Comparison of ENCODE assay signal across 23 cellular contexts in the genomic region with DNA sequence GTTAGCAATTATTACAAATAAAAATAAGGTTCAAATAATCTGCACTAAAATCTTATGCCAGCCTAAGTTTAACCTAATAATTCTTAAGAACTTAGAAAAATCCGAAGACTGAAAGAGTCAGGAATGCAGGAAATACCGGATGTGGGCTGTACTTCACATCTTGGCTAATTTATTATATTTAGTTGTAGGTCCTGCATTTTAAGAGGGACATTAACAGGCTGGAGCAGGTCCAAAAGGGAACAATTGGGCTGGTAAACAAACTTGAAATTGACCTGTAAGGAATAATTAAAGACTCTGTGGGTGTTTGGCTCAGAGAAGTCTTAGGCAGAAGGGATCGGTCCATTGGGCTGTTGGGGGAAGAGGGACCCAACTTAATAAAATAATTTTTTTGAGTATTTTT. TPM values are rescaled to one million over a fixed set of nuclear protein-coding genes. Genes with fewer than 3 reads are reported as not detected.
DNase-seq lines count a peak whose midpoint lies in the region; ATAC-seq and TF ChIP-seq lines count a peak whose summit lies in the region.
"Had no signal": no experiment of that assay in that cellular context is flagged by ENCODE, and none has a peak within 500 bp of the region (broad histone marks: within the 10 kb centered on the region; RNA-seq: fewer than 3 reads in every experiment).

No MANE protein-coding gene starts in this region.

- ATAC-seq in foreskin keratinocyte (no peak), body of pancreas (no peak)
- ATAC-seq: activated CD4-positive, alpha-beta T cell treated with anti-CD3 and anti-CD28 coated beads for 36 hours; HepG2; left ventricle myocardium superior; Right ventricle myocardium inferior; T-cell had no signal

- no peak for TF ChIP-seq EP300 in esophagus muscularis mucosa (IDR thresholded peaks at IDR 0.05)

- WGBS in esophagus muscularis mucosa = 57% methylated on average over 3 of the region's 3 CpGs
- WGBS in body of pancreas, 2 donors = 54 to 55% methylated on average over 3 of the region's 3 CpGs

- H3K36me3 ChIP-seq in esophagus muscularis mucosa = no peaks in the 10 kb centered on the region
- no peaks in the 10 kb centered on the region for H3K36me3 ChIP-seq in body of pancreas (replicated peaks in 1 of 2; ENCODE audit: insufficient read depth in 1 of 2, low read depth in 2 of 2)
- H3K36me3 ChIP-seq: colonic mucosa had no signal

- TF ChIP-seq CTCF in AG10803 (conservative IDR thresholded peaks at IDR 0.05; ENCODE audit: low read length) = no peak
- no peak for TF ChIP-seq CTCF in esophagus muscularis mucosa (IDR thresholded peaks at IDR 0.05)
- no peak for TF ChIP-seq CTCF in foreskin keratinocyte (conservative IDR thresholded peaks at IDR 0.05)
- no peak for TF ChIP-seq CTCF in body of pancreas (IDR thresholded peaks at IDR 0.05)

- H3K27ac ChIP-seq in esophagus muscularis mucosa (replicated peaks in 1 of 4) (no peak overlapping the region), foreskin keratinocyte (no peak overlapping the region), body of pancreas (no peak overlapping the region)
- H3K27ac ChIP-seq: colonic mucosa had no signal

- H3K27me3 ChIP-seq in esophagus muscularis mucosa (no peaks in the 10 kb centered on the region), foreskin keratinocyte (no peaks in the 10 kb centered on the region), body of pancreas (no peaks in the 10 kb centered on the region)
- H3K27me3 ChIP-seq: colonic mucosa had no signal

- H3K4me1 ChIP-seq in esophagus muscularis mucosa (peaks cover 0 to 6% (median 5%) of the 10 kb centered on the region in 4 donors), foreskin keratinocyte (no peaks in the 10 kb centered on the region), body of pancreas (no peaks in the 10 kb centered on the region)
- H3K4me1 ChIP-seq: colonic mucosa had no signal

- TF ChIP-seq POLR2A in esophagus muscularis mucosa (IDR thresholded peaks at IDR 0.05; ENCODE audit: low read depth) = no peak
- TF ChIP-seq POLR2A in body of pancreas (IDR thresholded peaks at IDR 0.05) = no peak

- intact Hi-C loops in esophagus muscularis mucosa (cut with DNase I) = no loop called here
- intact Hi-C loops in body of pancreas (cut with DNase I) = no loop called here

- DNase-seq in AG10803 (ENCODE audit: low read depth) = peak; percentile 27
- peak; percentile 11 for DNase-seq in GM03348 (ENCODE audit: low spot score)
- peak; percentile 12 for DNase-seq in NCI-H774 (lab: John Stamatoyannopoulos, UW)
- peak; percentile 12 for DNase-seq in esophagus muscularis mucosa (ENCODE audit: extremely low spot score)
- no peak for DNase-seq in foreskin keratinocyte
- DNase-seq in NCI-H2196 treated with DMSO at 0.1 percent for 48 hours (lab: John Stamatoyannopoulos, UW; ENCODE audit: unreplicated experiment) = no peak
- no peak for DNase-seq in activated CD4-positive, CD25-positive, alpha-beta regulatory T cell (lab: John Stamatoyannopoulos, UW)
- DNase-seq in body of pancreas = no peak
- DNase-seq: activated CD4-positive, alpha-beta T cell treated with anti-CD3 and anti-CD28 coated beads for 36 hours; aorta; CD4-positive, CD25-positive, alpha-beta regulatory T cell; colonic mucosa; head of caudate nucleus; left ventricle myocardium superior; NCI-H446; stimulated activated CD4-positive, alpha-beta T cell treated with anti-CD3 and anti-CD28 coated beads, Interleukin-4, amount 100 ng/mL, for 24 hours; T-cell had no signal

- no peaks in the 10 kb centered on the region for H3K9me3 ChIP-seq in esophagus muscularis mucosa
- no peaks in the 10 kb centered on the region for H3K9me3 ChIP-seq in body of pancreas
- H3K9me3 ChIP-seq: colonic mucosa had no signal

- H3K4me3 ChIP-seq in AG10803 (ENCODE audit: low read length) (no peak overlapping the region), esophagus muscularis mucosa (no peak overlapping the region), body of pancreas (no peak overlapping the region)
- H3K4me3 ChIP-seq: colonic mucosa, smooth muscle cell had no signal

RNA-seq across cellular contexts. Expression of gene GLRA1, which starts 18.4 kb away (rescaled TPM):
- total RNA-seq in esophagus muscularis mucosa = not detected
- total RNA-seq in foreskin keratinocyte = not detected in 2 replicates
- polyA plus RNA-seq in foreskin keratinocyte = not detected in 2 replicates
- total RNA-seq in body of pancreas = not detected
- total RNA-seq: activated CD4-positive, alpha-beta T cell treated with anti-CD3 and anti-CD28 coated beads for 36 hours; activated CD8-positive, alpha-beta memory T cell treated with anti-CD3 and anti-CD28 coated beads for 36 hours; aorta; CD4-positive, CD25-positive, alpha-beta regulatory T cell; colonic mucosa; HepG2; left ventricle myocardium superior; mononuclear cell; pulmonary artery endothelial cell; Right ventricle myocardium inferior; smooth muscle cell; T-cell had no signal
- polyA plus RNA-seq: aorta; CD4-positive, CD25-positive, alpha-beta regulatory T cell; HepG2; smooth muscle cell had no signal

Comparison
In these comparisons a context has a peak if more than half of its experiments do, and no peak if none do; other contexts are left out.
1. DNase-seq: peak in AG10803 (single experiment), GM03348 (single experiment), NCI-H774 (single experiment) and esophagus muscularis mucosa (single experiment); none in foreskin keratinocyte (0 of 2), NCI-H2196 treated with DMSO at 0.1 percent for 48 hours (single experiment), activated CD4-positive, CD25-positive, alpha-beta regulatory T cell (0 of 4) and body of pancreas (0 of 4).